Comparison of ENCODE assay signal across 34 cellular contexts in the genomic region with DNA sequence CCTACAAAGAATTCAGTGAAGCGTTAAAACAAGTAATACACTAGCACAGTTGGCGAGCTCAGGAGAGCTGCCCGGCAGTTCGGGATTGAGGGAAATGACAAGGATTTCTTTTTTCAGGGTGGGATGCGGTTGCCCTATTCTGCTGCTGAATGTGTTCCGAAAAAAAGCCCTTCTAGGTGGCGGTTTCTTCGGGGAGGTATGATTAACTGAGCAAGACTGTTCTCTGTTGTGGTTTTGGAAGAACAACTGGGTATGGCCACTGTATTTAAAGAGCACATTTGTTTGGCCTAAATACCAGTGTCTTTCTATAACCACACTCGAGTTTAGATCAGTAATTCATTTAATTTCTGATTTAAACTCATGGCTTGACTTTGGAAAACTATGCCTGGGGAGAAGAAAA.
DNase-seq lines count a peak whose midpoint lies in the region; ATAC-seq, FAIRE-seq and TF ChIP-seq lines count a peak whose summit lies in the region.
"Had no signal": no experiment of that assay in that cellular context is flagged by ENCODE, and none has a peak within 500 bp of the region (broad histone marks: within the 10 kb centered on the region; RNA-seq: fewer than 3 reads in every experiment).

No MANE protein-coding gene starts in this region.

- H3K9me3 Mint-ChIP-seq in nephron progenitor cell, result no peaks in the 10 kb centered on the region
- H3K9me3 Mint-ChIP-seq: stimulated activated memory B cell treated with anti-CD40 and anti-IgM and Interleukin-4, amounts not matched to agents 10 μg/mL and 1 μg/mL and 100 μg/mL, for 72 hours; type B pancreatic cell had no signal

- no peaks in the 10 kb centered on the region for H3K36me3 ChIP-seq in H7 (replicated peaks; ENCODE audit: control insufficient read depth, insufficient read depth, low read length)
- H3K36me3 ChIP-seq: left ventricle myocardium inferior had no signal

- no peak overlapping the region for H3K4me3 ChIP-seq in H7 (ENCODE audit: insufficient read depth, low read depth, low read length)
- H3K4me3 ChIP-seq: left ventricle myocardium inferior, psoas muscle had no signal

- no peaks in the 10 kb centered on the region for H3K27me3 Mint-ChIP-seq in nephron progenitor cell (ENCODE audit: low read depth, poor library complexity)
- H3K27me3 Mint-ChIP-seq: activated CD8-positive, alpha-beta memory T cell treated with anti-CD3 and anti-CD28 coated beads, Interleukin-2, amount 10 ng/mL, durations not matched to agents 7 days and 5 days; activated naive CD8-positive, alpha-beta T cell treated with anti-CD3 and anti-CD28 coated beads, Interleukin-2, amount 10 ng/mL, durations not matched to agents 7 days and 5 days; CD4-positive, CD25-positive, alpha-beta regulatory T cell; stimulated activated memory B cell treated with anti-CD40 and anti-IgM and Interleukin-4, amounts not matched to agents 10 μg/mL and 1 μg/mL and 100 μg/mL, for 72 hours had no signal

- H3K36me3 Mint-ChIP-seq in nephron progenitor cell (ENCODE audit: low read depth), result no peaks in the 10 kb centered on the region
- H3K36me3 Mint-ChIP-seq: activated CD8-positive, alpha-beta memory T cell treated with anti-CD3 and anti-CD28 coated beads, Interleukin-2, amount 10 ng/mL, durations not matched to agents 7 days and 5 days; activated naive CD8-positive, alpha-beta T cell treated with anti-CD3 and anti-CD28 coated beads, Interleukin-2, amount 10 ng/mL, durations not matched to agents 7 days and 5 days; CD4-positive, CD25-positive, alpha-beta regulatory T cell; stimulated activated memory B cell treated with anti-CD40 and anti-IgM and Interleukin-4, amounts not matched to agents 10 μg/mL and 1 μg/mL and 100 μg/mL, for 72 hours; type B pancreatic cell had no signal

- H3K4me3 Mint-ChIP-seq in nephron progenitor cell, result no peak overlapping the region
- H3K4me3 Mint-ChIP-seq: activated CD8-positive, alpha-beta memory T cell treated with anti-CD3 and anti-CD28 coated beads, Interleukin-2, amount 10 ng/mL, durations not matched to agents 7 days and 5 days; activated naive CD8-positive, alpha-beta T cell treated with anti-CD3 and anti-CD28 coated beads, Interleukin-2, amount 10 ng/mL, durations not matched to agents 7 days and 5 days; activated T-cell treated with anti-CD3 and anti-CD28 coated beads, Interleukin-2, amount 50 U/mL, for 4 hours; CD4-positive, CD25-positive, alpha-beta regulatory T cell; stimulated activated memory B cell treated with anti-CD40 and anti-IgM and Interleukin-4, amounts not matched to agents 10 μg/mL and 1 μg/mL and 100 μg/mL, for 72 hours; T-helper 1 cell treated with Interleukin-12 subunit alpha and Interleukin-12 subunit beta and Interleukin-4 antibody, amounts not matched to agents 30 μg/mL and 1 μg/mL, for 36 hours; type B pancreatic cell had no signal

- no peak for FAIRE-seq in D721Med (lab: Jason Lieb, UNC)
- FAIRE-seq: TTC549 had no signal

- peaks cover 68% of the 10 kb centered on the region for H3K4me1 Mint-ChIP-seq in nephron progenitor cell
- H3K4me1 Mint-ChIP-seq: activated CD8-positive, alpha-beta memory T cell treated with anti-CD3 and anti-CD28 coated beads, Interleukin-2, amount 10 ng/mL, durations not matched to agents 7 days and 5 days; activated naive CD8-positive, alpha-beta T cell treated with anti-CD3 and anti-CD28 coated beads, Interleukin-2, amount 10 ng/mL, durations not matched to agents 7 days and 5 days; CD4-positive, CD25-positive, alpha-beta regulatory T cell; stimulated activated memory B cell treated with anti-CD40 and anti-IgM and Interleukin-4, amounts not matched to agents 10 μg/mL and 1 μg/mL and 100 μg/mL, for 72 hours had no signal

- TF ChIP-seq CTCF in nephron progenitor cell (IDR thresholded peaks at IDR 0.05), result no peak
- TF ChIP-seq CTCF in D721Med (IDR thresholded peaks at IDR 0.05; ENCODE audit: insufficient read depth, missing control alignments), result no peak

- no peaks in the 10 kb centered on the region for H3K27me3 ChIP-seq in H7 (ENCODE audit: control insufficient read depth, insufficient read depth, low read length)

- no peak for ATAC-seq in HG03159 (IDR thresholded peaks at IDR 0.05; ENCODE audit: unreplicated experiment)
- ATAC-seq: activated CD8-positive, alpha-beta memory T cell treated with anti-CD3 and anti-CD28 coated beads, Interleukin-2, amount 10 ng/mL, durations not matched to agents 7 days and 5 days; activated T-cell treated with anti-CD3 and anti-CD28 coated beads, Interleukin-2, amount 50 U/mL, for 4 hours; psoas muscle; SK-N-SH treated with all-trans-retinoic acid at 6 μM for 48 hours; stimulated activated memory B cell treated with anti-CD40 and anti-IgM and Interleukin-4, amounts not matched to agents 10 μg/mL and 1 μg/mL and 100 μg/mL, for 72 hours had no signal

- DNase-seq in A172 (ENCODE audit: low spot score) (peak; percentile 19), M059J (ENCODE audit: low read depth) (peak; percentile 83), astrocyte of the hippocampus (ENCODE audit: low read depth, low spot score) (peak; percentile 91), nephron progenitor cell (no peak), foreskin melanocyte (no peak), D721Med (ENCODE audit: insufficient read length, low spot score) (no peak), H7 (no peak)
- DNase-seq: activated CD4-positive, alpha-beta T cell treated with anti-CD3 and anti-CD28 coated beads, Interleukin-2, amount 50 U/mL, for 4 hours; activated CD8-positive, alpha-beta memory T cell treated with anti-CD3 and anti-CD28 coated beads, Interleukin-2, amount 10 ng/mL, durations not matched to agents 7 days and 5 days; activated gamma-delta T cell; activated naive CD8-positive, alpha-beta T cell treated with anti-CD3 and anti-CD28 coated beads, Interleukin-2, amount 10 ng/mL, durations not matched to agents 7 days and 5 days; activated T-cell treated with anti-CD3 and anti-CD28 coated beads, Interleukin-2, amount 50 U/mL, for 4 hours; aorta; caudate nucleus; CD4-positive, CD25-positive, alpha-beta regulatory T cell; cortex of kidney; erythroblast; islet precursor cell; left ventricle myocardium inferior; mesendoderm; NCI-H1048; NCI-H1694 treated with DMSO at 0.1 percent for 48 hours; NCI-H2171; NCI-H510A; occipital lobe; OCI-M1; psoas muscle; stimulated activated CD4-positive, alpha-beta T cell treated with anti-CD3 and anti-CD28 coated beads, Interleukin-15, amount 100 ng/mL, for 24 hours had no signal

- peak overlapping the region; percentile 57 for H3K27ac Mint-ChIP-seq in nephron progenitor cell
- H3K27ac Mint-ChIP-seq: activated CD8-positive, alpha-beta memory T cell treated with anti-CD3 and anti-CD28 coated beads, Interleukin-2, amount 10 ng/mL, durations not matched to agents 7 days and 5 days; activated naive CD8-positive, alpha-beta T cell treated with anti-CD3 and anti-CD28 coated beads, Interleukin-2, amount 10 ng/mL, durations not matched to agents 7 days and 5 days; CD4-positive, CD25-positive, alpha-beta regulatory T cell; stimulated activated memory B cell treated with anti-CD40 and anti-IgM and Interleukin-4, amounts not matched to agents 10 μg/mL and 1 μg/mL and 100 μg/mL, for 72 hours; T-helper 1 cell treated with Interleukin-12 subunit alpha and Interleukin-12 subunit beta and Interleukin-4 antibody, amounts not matched to agents 30 μg/mL and 1 μg/mL, for 36 hours; type B pancreatic cell had no signal

Comparison
In these comparisons a context has a peak if more than half of its experiments do, and no peak if none do; other contexts are left out.
1. DNase-seq: peak in A172 (single experiment), M059J (single experiment) and astrocyte of the hippocampus (single experiment); none in nephron progenitor cell (single experiment), foreskin melanocyte (single experiment), D721Med (single experiment) and H7 (single experiment).